ENCODE assay signal across 25 cellular contexts in genomic region chr1:153443486-153443885, GRCh38. TPM values are rescaled to one million over a fixed set of nuclear protein-coding genes. Genes with fewer than 3 reads are reported as not detected.
DNase-seq lines count a peak whose midpoint lies in the region; ATAC-seq and TF ChIP-seq lines count a peak whose summit lies in the region.
"Had no signal": no experiment of that assay in that cellular context is flagged by ENCODE, and none has a peak within 500 bp of the region (broad histone marks: within the 10 kb centered on the region; RNA-seq: fewer than 3 reads in every experiment).

No MANE protein-coding gene starts in this region.

- no peaks in the 10 kb centered on the region for H3K36me3 Mint-ChIP-seq in osteocyte (ENCODE audit: unreplicated experiment)
- H3K36me3 Mint-ChIP-seq: CD14-positive monocyte; CD4-positive, alpha-beta memory T cell; CD4-positive, CD25-positive, alpha-beta regulatory T cell; CD8-positive, alpha-beta memory T cell had no signal

- no peak overlapping the region for H3K27ac ChIP-seq in coronary artery
- H3K27ac ChIP-seq: BLaER1 had no signal

- H3K4me1 Mint-ChIP-seq in osteocyte (ENCODE audit: unreplicated experiment): no peaks in the 10 kb centered on the region
- H3K4me1 Mint-ChIP-seq: CD14-positive monocyte; CD4-positive, alpha-beta memory T cell; CD4-positive, CD25-positive, alpha-beta regulatory T cell; CD8-positive, alpha-beta memory T cell had no signal

- H3K27ac Mint-ChIP-seq in osteocyte (ENCODE audit: unreplicated experiment): no peak overlapping the region
- H3K27ac Mint-ChIP-seq: CD14-positive monocyte; CD4-positive, alpha-beta memory T cell; CD4-positive, CD25-positive, alpha-beta regulatory T cell; CD8-positive, alpha-beta memory T cell had no signal

- ATAC-seq in GM18868 (IDR thresholded peaks at IDR 0.05; ENCODE audit: unreplicated experiment) (no peak), GM19467 (IDR thresholded peaks at IDR 0.05; ENCODE audit: unreplicated experiment) (no peak)
- ATAC-seq: GM12878 had no signal

- TF ChIP-seq CTCF in coronary artery (IDR thresholded peaks at IDR 0.05) (no peak), osteocyte (IDR thresholded peaks at IDR 0.05) (no peak)

- H3K4me3 ChIP-seq in coronary artery: no peak overlapping the region
- H3K4me3 ChIP-seq: BLaER1, GM12878 had no signal

- H3K4me3 Mint-ChIP-seq in osteocyte (ENCODE audit: unreplicated experiment): no peak overlapping the region
- H3K4me3 Mint-ChIP-seq: CD14-positive monocyte; CD4-positive, alpha-beta memory T cell; CD4-positive, CD25-positive, alpha-beta regulatory T cell; CD8-positive, alpha-beta memory T cell had no signal

- H3K9me3 Mint-ChIP-seq in osteocyte (ENCODE audit: unreplicated experiment): no peaks in the 10 kb centered on the region
- H3K9me3 Mint-ChIP-seq: CD14-positive monocyte had no signal

- no peaks in the 10 kb centered on the region for H3K27me3 Mint-ChIP-seq in osteocyte (ENCODE audit: unreplicated experiment)

- DNase-seq in coronary artery (ENCODE audit: low spot score): peak; percentile 63
- peak; percentile 38 for DNase-seq in osteocyte (ENCODE audit: extremely low spot score, unreplicated experiment)
- no peak for DNase-seq in cerebellar cortex (ENCODE audit: low spot score)
- DNase-seq: 8988T; ACHN; BE2C; C1 segment of cervical spinal cord; CD4-positive, alpha-beta memory T cell; CD4-positive, CD25-positive, alpha-beta regulatory T cell; CD8-positive, alpha-beta memory T cell; COR-L47; DMS 273 treated with DMSO at 0.1 percent for 48 hours; DMS153; DMS79; DND-41; EL; GDM1 had no signal

RNA-seq across cellular contexts. Expression of gene S100A7, which starts 17.0 kb away (rescaled TPM):
- not detected in 2 replicates for total RNA-seq in osteocyte
- total RNA-seq: A673; CD4-positive, alpha-beta memory T cell; CD4-positive, CD25-positive, alpha-beta regulatory T cell; CD8-positive, alpha-beta memory T cell; Daoy; G401; GM12878 had no signal

RNA-seq across cellular contexts. Expression of gene S100A7A, which starts 27.2 kb away (rescaled TPM):
- not detected in 2 replicates for total RNA-seq in osteocyte
- total RNA-seq: A673; CD4-positive, alpha-beta memory T cell; CD4-positive, CD25-positive, alpha-beta regulatory T cell; CD8-positive, alpha-beta memory T cell; Daoy; G401; GM12878 had no signal

RNA-seq across cellular contexts. Expression of gene S100A8, which starts 52.6 kb away (rescaled TPM):
- not detected in 2 replicates for total RNA-seq in osteocyte
- total RNA-seq: A673; CD4-positive, CD25-positive, alpha-beta regulatory T cell; CD8-positive, alpha-beta memory T cell; Daoy; G401; GM12878 had no signal
